In genomic region chr3:115912372-115912771, GRCh38 we compare ENCODE assay signal across 16 cellular contexts.
A peak's percentile ranks its signal among the peaks of the same experiment; 100 is the strongest.
DNase-seq lines count a peak whose midpoint lies in the region; ATAC-seq and TF ChIP-seq lines count a peak whose summit lies in the region.
"Had no signal": no experiment of that assay in that cellular context is flagged by ENCODE, and none has a peak within 500 bp of the region (broad histone marks: within the 10 kb centered on the region; RNA-seq: fewer than 3 reads in every experiment).

No MANE protein-coding gene starts in this region.

- H3K36me3 ChIP-seq in left ventricle myocardium inferior (no peaks in the 10 kb centered on the region), prostate gland (no peaks in the 10 kb centered on the region)
- H3K36me3 ChIP-seq: uterus had no signal

- peak; percentile 4 for DNase-seq in EL
- peak; percentile 23 to 49 for DNase-seq in cardiac fibroblast (ENCODE audit: low read depth in 2 of 2)
- peak; percentile 17 for DNase-seq in left ventricle myocardium inferior
- DNase-seq in pons (ENCODE audit: low spot score): peak; percentile 25
- no peak for DNase-seq in stimulated activated CD4-positive, alpha-beta T cell treated with anti-CD3 and anti-CD28 coated beads, Interleukin-4, amount 100 ng/mL, for 24 hours
- no peak for DNase-seq in prostate gland (ENCODE audit: low spot score)
- DNase-seq: activated CD4-positive, alpha-beta T cell treated with anti-CD3 and anti-CD28 coated beads, Interleukin-2, amount 50 U/mL, for 4 hours; activated naive CD4-positive, alpha-beta T cell; DND-41; MM.1S; NCI-H446 treated with DMSO at 0.1 percent for 48 hours; stimulated activated naive CD8-positive, alpha-beta T cell treated with anti-CD3 and anti-CD28 coated beads, Interleukin-15, amount 100 ng/mL, for 72 hours; T-cell; uterus had no signal

- ATAC-seq in HG02642 (IDR thresholded peaks at IDR 0.05; ENCODE audit: poor library complexity, unreplicated experiment) (no peak), GM19455 (IDR thresholded peaks at IDR 0.05; ENCODE audit: unreplicated experiment) (no peak)
- ATAC-seq: stimulated activated naive CD8-positive, alpha-beta T cell treated with anti-CD3 and anti-CD28 coated beads, Interleukin-15, amount 100 ng/mL, for 72 hours; T-cell had no signal

- no peaks in the 10 kb centered on the region for H3K4me1 ChIP-seq in left ventricle myocardium inferior
- no peaks in the 10 kb centered on the region for H3K4me1 ChIP-seq in prostate gland (replicated peaks)
- H3K4me1 ChIP-seq: uterus had no signal

- TF ChIP-seq POLR2A in prostate gland (IDR thresholded peaks at IDR 0.05): no peak

- no peak for TF ChIP-seq CTCF in cardiac fibroblast (IDR thresholded peaks at IDR 0.05; ENCODE audit: low read depth, low read length)
- no peak for TF ChIP-seq CTCF in left ventricle myocardium inferior (IDR thresholded peaks at IDR 0.05; ENCODE audit: borderline replicate concordance)
- TF ChIP-seq CTCF in prostate gland (IDR thresholded peaks at IDR 0.05): no peak

- no peak overlapping the region for H3K4me3 ChIP-seq in cardiac fibroblast (replicated peaks in 1 of 2; ENCODE audit: low read depth in 2 of 2, low read length in 2 of 2)
- no peak overlapping the region for H3K4me3 ChIP-seq in left ventricle myocardium inferior
- H3K4me3 ChIP-seq in prostate gland: no peak overlapping the region
- H3K4me3 ChIP-seq: uterus had no signal

- intact Hi-C loops in left ventricle myocardium inferior (cut with micrococcal nuclease) (no loop called here), prostate gland (cut with DNase I) (no loop called here)

- H3K27ac ChIP-seq in left ventricle myocardium inferior (replicated peaks): no peak overlapping the region
- no peak overlapping the region for H3K27ac ChIP-seq in prostate gland
- H3K27ac ChIP-seq: uterus had no signal

- H3K27me3 ChIP-seq in left ventricle myocardium inferior (ENCODE audit: low read depth) (no peaks in the 10 kb centered on the region), prostate gland (replicated peaks; ENCODE audit: insufficient read depth) (no peaks in the 10 kb centered on the region)
- H3K27me3 ChIP-seq: uterus had no signal

- WGBS in prostate gland: 83% methylated on average over 2 of the region's 2 CpGs

- no peaks in the 10 kb centered on the region for H3K9me3 ChIP-seq in left ventricle myocardium inferior (replicated peaks)
- no peaks in the 10 kb centered on the region for H3K9me3 ChIP-seq in prostate gland
- H3K9me3 ChIP-seq: uterus had no signal

Comparison
In these comparisons a context has a peak if more than half of its experiments do, and no peak if none do; other contexts are left out.
1. DNase-seq: peak in EL (single experiment), cardiac fibroblast (2 of 2), left ventricle myocardium inferior (single experiment) and pons (single experiment); none in stimulated activated CD4-positive, alpha-beta T cell treated with anti-CD3 and anti-CD28 coated beads, Interleukin-4, amount 100 ng/mL, for 24 hours (single experiment) and prostate gland (single experiment).